Comparison of ENCODE assay signal across 8 cellular contexts in the genomic region with DNA sequence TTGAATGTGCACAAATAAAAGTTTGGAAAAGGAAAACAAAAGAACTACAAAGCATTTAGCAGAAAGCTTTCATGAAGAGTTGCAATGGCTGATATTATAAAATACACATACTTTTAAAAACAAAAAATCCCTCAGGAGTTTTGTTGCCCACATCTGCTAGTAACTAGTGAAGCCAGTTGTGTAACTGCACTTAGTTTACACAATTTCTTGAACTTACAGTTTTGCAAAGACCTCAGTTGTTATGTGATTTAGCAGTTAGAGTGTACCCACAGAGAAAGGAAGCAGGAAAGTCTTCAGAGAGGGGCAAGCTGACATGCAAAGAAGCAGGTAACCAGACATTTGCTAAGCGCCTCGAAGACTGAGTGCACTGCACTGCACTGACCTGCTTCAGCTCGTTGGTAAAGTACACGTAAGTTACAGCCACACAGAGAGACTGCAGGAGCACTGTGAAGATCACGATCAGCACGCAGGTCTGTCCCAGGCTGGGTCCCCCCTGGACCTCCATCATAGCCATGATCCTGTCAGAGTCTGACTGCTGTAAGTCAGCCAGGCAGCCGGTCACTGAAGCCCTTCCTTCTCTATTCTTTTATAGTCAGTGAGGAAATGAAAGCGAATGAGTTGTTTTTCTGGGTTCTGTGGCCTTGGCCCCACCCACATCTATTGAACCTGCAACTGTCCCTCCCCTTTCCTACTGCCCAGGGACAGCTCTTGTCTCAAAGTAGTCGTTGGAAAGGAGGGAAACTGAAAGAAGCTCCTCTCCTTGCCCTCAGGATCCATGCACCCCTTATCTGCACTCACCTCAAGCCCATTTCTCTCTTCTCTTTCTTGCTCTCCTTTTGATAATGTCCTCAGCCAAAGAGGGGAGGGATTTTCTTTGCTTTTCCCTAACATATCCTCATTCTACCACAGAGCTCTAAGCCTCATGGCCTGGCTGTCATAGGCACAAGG. TPM values are rescaled to one million over a fixed set of nuclear protein-coding genes. Genes with fewer than 3 reads are reported as not detected.
DNase-seq lines count a peak whose midpoint lies in the region; ATAC-seq and TF ChIP-seq lines count a peak whose summit lies in the region.

A gene (minus strand): TSS at position 560 of the 948 bp plus-strand sequence. CDS start 46 bp downstream, at position 514.

- no peaks in the 10 kb centered on the region for H3K36me3 ChIP-seq in neuronal stem cell (replicated peaks in 1 of 2; ENCODE audit: control insufficient read depth in 2 of 2, insufficient read depth in 2 of 2, low read length in 2 of 2)
- H3K36me3 ChIP-seq in uterus = no peaks in the 10 kb centered on the region

- H2BK15ac ChIP-seq in neuronal stem cell (ENCODE audit: low read length) = no peak within 1 kb of the TSS

- H3K18ac ChIP-seq in neuronal stem cell (ENCODE audit: low read length) = no peak within 1 kb of the TSS

- H3K9me3 ChIP-seq in neuronal stem cell (replicated peaks in 1 of 2; ENCODE audit: control insufficient read depth in 2 of 2, insufficient read depth in 1 of 2, low read depth in 1 of 2, low read length in 2 of 2) (no peaks in the 10 kb centered on the region), uterus (no peaks in the 10 kb centered on the region)

- H3K9me3 Mint-ChIP-seq in activated CD8-positive, alpha-beta memory T cell treated with anti-CD3 and anti-CD28 coated beads, Interleukin-2, amount 10 ng/mL, durations not matched to agents 7 days and 5 days (ENCODE audit: low read depth) = no peaks in the 10 kb centered on the region

- H3K27ac ChIP-seq in neuronal stem cell (replicated peaks; ENCODE audit: low read length) (no peak within 1 kb of the TSS), uterus (peak within 1 kb of the TSS; percentile 69 to 82)

- no peak within 1 kb of the TSS for H3K4me2 ChIP-seq in neuronal stem cell (ENCODE audit: insufficient read depth, low read length, poor library complexity, severe bottlenecking)

- no peaks in the 10 kb centered on the region for H3K79me1 ChIP-seq in neuronal stem cell (ENCODE audit: low read depth, low read length)

- intact Hi-C loops in uterus (cut with DNase I; ENCODE audit: low total_unique reads) = no loop called here

- DNase-seq in NCI-H2227 treated with DMSO at 0.1 percent for 48 hours (lab: John Stamatoyannopoulos, UW) (peak; percentile 47), neuronal stem cell (ENCODE audit: low spot score) (no peak), uterus (peak; percentile 35 to 62), GOT3 (lab: John Stamatoyannopoulos, UW) (no peak)
- peak; percentile 93 for DNase-seq in activated CD8-positive, alpha-beta memory T cell treated with anti-CD3 and anti-CD28 coated beads, Interleukin-2, amount 10 ng/mL, durations not matched to agents 7 days and 5 days

- ATAC-seq in GM18861 (IDR thresholded peaks at IDR 0.05; ENCODE audit: unreplicated experiment) (peak; percentile 87), HG02938 (IDR thresholded peaks at IDR 0.05; ENCODE audit: unreplicated experiment) (peak; percentile 88), esophagus mucosa (peak; percentile 92)
- ATAC-seq in activated CD8-positive, alpha-beta memory T cell treated with anti-CD3 and anti-CD28 coated beads, Interleukin-2, amount 10 ng/mL, durations not matched to agents 7 days and 5 days = peak; percentile 89

- peaks cover 44% of the 10 kb centered on the region for H3K4me1 Mint-ChIP-seq in activated CD8-positive, alpha-beta memory T cell treated with anti-CD3 and anti-CD28 coated beads, Interleukin-2, amount 10 ng/mL, durations not matched to agents 7 days and 5 days

- H3K14ac ChIP-seq in neuronal stem cell (ENCODE audit: low read length) = no peak within 1 kb of the TSS

- no peak within 1 kb of the TSS for H2BK12ac ChIP-seq in neuronal stem cell (ENCODE audit: low read length)

- CTCF ChIA-PET in activated CD8-positive, alpha-beta memory T cell treated with anti-CD3 and anti-CD28 coated beads, Interleukin-2, amount 10 ng/mL, durations not matched to agents 7 days and 5 days (lab: Charles Lee) = interaction anchor here (0.6 to 9.1 kb wide), 10 partner anchors 7 to 99 kb away, joined by 3 to 146 read pairs (median 3); no protein-coding TSS in a partner anchor

- peak within 1 kb of the TSS; percentile 98 for H3K27ac Mint-ChIP-seq in activated CD8-positive, alpha-beta memory T cell treated with anti-CD3 and anti-CD28 coated beads, Interleukin-2, amount 10 ng/mL, durations not matched to agents 7 days and 5 days

- H2BK120ac ChIP-seq in neuronal stem cell (ENCODE audit: low read depth, low read length) = no peak within 1 kb of the TSS

- no CpG with 5 or more reads among the region's 9 CpGs for WGBS in neuronal stem cell (ENCODE audit: extremely low coverage in 2 of 2, insufficient read length in 2 of 2, insufficient replicate concordance in 1 of 2), 2 donors

- H2AK5ac ChIP-seq in neuronal stem cell (ENCODE audit: low read depth, low read length) = no peak within 1 kb of the TSS

- H2AFZ ChIP-seq in neuronal stem cell (ENCODE audit: low read length) = peak within 1 kb of the TSS; percentile 86

- H4K8ac ChIP-seq in neuronal stem cell (ENCODE audit: low read depth, low read length) = no peak within 1 kb of the TSS

- H3K36me3 Mint-ChIP-seq in activated CD8-positive, alpha-beta memory T cell treated with anti-CD3 and anti-CD28 coated beads, Interleukin-2, amount 10 ng/mL, durations not matched to agents 7 days and 5 days = peaks cover 52% of the 10 kb centered on the region

- H3K4me1 ChIP-seq in neuronal stem cell (ENCODE audit: control insufficient read depth in 2 of 2, insufficient read depth in 1 of 2, low read depth in 1 of 2, low read length in 2 of 2) = peaks cover 4% of the 10 kb centered on the region in 2 donors
- no peaks in the 10 kb centered on the region for H3K4me1 ChIP-seq in uterus

- peak within 1 kb of the TSS; percentile 52 for H3K23ac ChIP-seq in neuronal stem cell (ENCODE audit: low read depth, low read length, poor library complexity)

- no peak within 1 kb of the TSS for H3K4ac ChIP-seq in neuronal stem cell (ENCODE audit: low read length)

- H3K27me3 ChIP-seq in neuronal stem cell (ENCODE audit: control insufficient read depth in 3 of 3, insufficient read depth in 3 of 3, low read depth in 1 of 3, low read length in 3 of 3) = no peaks in the 10 kb centered on the region
- H3K27me3 ChIP-seq in uterus = no peaks in the 10 kb centered on the region

- peak; percentile 49 to 58 for TF ChIP-seq POLR2A in uterus (IDR thresholded peaks at IDR 0.05)

- H3K27me3 Mint-ChIP-seq in activated CD8-positive, alpha-beta memory T cell treated with anti-CD3 and anti-CD28 coated beads, Interleukin-2, amount 10 ng/mL, durations not matched to agents 7 days and 5 days = no peaks in the 10 kb centered on the region

- no peak for TF ChIP-seq CTCF in uterus (IDR thresholded peaks at IDR 0.05)

- H3K4me3 Mint-ChIP-seq in activated CD8-positive, alpha-beta memory T cell treated with anti-CD3 and anti-CD28 coated beads, Interleukin-2, amount 10 ng/mL, durations not matched to agents 7 days and 5 days = peak within 1 kb of the TSS; percentile 95

- H3K4me3 ChIP-seq in neuronal stem cell (ENCODE audit: low read length in 2 of 2) = peak within 1 kb of the TSS in 1 of 2 donors; percentile 10
- H3K4me3 ChIP-seq in uterus = peak within 1 kb of the TSS; percentile 33 to 48

- peak within 1 kb of the TSS; percentile 68 for H3K9ac ChIP-seq in neuronal stem cell (ENCODE audit: low read depth, low read length, poor library complexity)

- H2BK5ac ChIP-seq in neuronal stem cell (ENCODE audit: low read length) = no peak within 1 kb of the TSS

- H4K91ac ChIP-seq in neuronal stem cell (ENCODE audit: low read depth, low read length, poor library complexity) = no peak within 1 kb of the TSS

RNA-seq across cellular contexts. Expression of the gene that starts here (rescaled TPM):
- 100 to 1,000 TPM; 144 to 256 TPM for total RNA-seq in activated CD8-positive, alpha-beta memory T cell treated with anti-CD3 and anti-CD28 coated beads, Interleukin-2, amount 10 ng/mL, durations not matched to agents 7 days and 5 days
- total RNA-seq in esophagus mucosa (40.2 TPM), uterus (100 to 1,000 TPM in 1 of 4 donors, 10 to 100 TPM in 3; 26.9 to 163 (median 37.4) TPM)
- polyA plus RNA-seq in neuronal stem cell (2013, experiment 1 of 2) = not detected
- polyA plus RNA-seq in neuronal stem cell (2013, experiment 2 of 2) = not detected

Comparison
In these comparisons a context has a peak if more than half of its experiments do, and no peak if none do; other contexts are left out.
1. DNase-seq: peak in NCI-H2227 treated with DMSO at 0.1 percent for 48 hours (single experiment), activated CD8-positive, alpha-beta memory T cell treated with anti-CD3 and anti-CD28 coated beads, Interleukin-2, amount 10 ng/mL, durations not matched to agents 7 days and 5 days (single experiment) and uterus (2 of 2); none in neuronal stem cell (single experiment) and GOT3 (single experiment).
2. Peak in every context shown above with its lines, with median percentiles within 50 percentile points of each other: ATAC-seq.